Comparison of ENCODE assay signal across 8 cellular contexts in genomic region chr1:23790696-23791433, GRCh38. TPM values are rescaled to one million over a fixed set of nuclear protein-coding genes. Genes with fewer than 3 reads are reported as not detected.
DNase-seq lines count a peak whose midpoint lies in the region; ATAC-seq and TF ChIP-seq lines count a peak whose summit lies in the region.

LYPLA2 (plus strand) TSS chr1:23791145; CDS start chr1:23792683, 1,538 bp downstream.

- peak within 1 kb of the TSS; percentile 65 for H2BK120ac ChIP-seq in trophoblast cell (ENCODE audit: insufficient read depth, low read length, poor library complexity)

- peak within 1 kb of the TSS; percentile 96 for H3K4ac ChIP-seq in trophoblast cell (ENCODE audit: low read depth, low read length)

- DNase-seq in GF-D8 (lab: John Stamatoyannopoulos, UW): peak; percentile 79
- peak; percentile 91 for DNase-seq in NCI-H1092 (lab: John Stamatoyannopoulos, UW)
- peak; percentile 75 for DNase-seq in T follicular helper cell (ENCODE audit: low read depth)
- DNase-seq in activated naive CD8-positive, alpha-beta T cell treated with anti-CD3 and anti-CD28 coated beads, Interleukin-2, amount 50 U/mL, for 24 hours: peak; percentile 93
- peak; percentile 97 for DNase-seq in Right ventricle myocardium superior
- peak; percentile 90 to 94 for DNase-seq in trophoblast cell
- DNase-seq in tibial artery: peak; percentile 95 to 96

- peak; percentile 89 for ATAC-seq in activated naive CD8-positive, alpha-beta T cell treated with anti-CD3 and anti-CD28 coated beads, Interleukin-2, amount 50 U/mL, for 24 hours
- ATAC-seq in Right ventricle myocardium superior (ENCODE audit: poor library complexity): peak; percentile 93

- H3K4me3 ChIP-seq in HEK293 (ENCODE audit: low read depth, low read length) (peak within 1 kb of the TSS; percentile 73), trophoblast cell (ENCODE audit: low read depth, low read length) (peak within 1 kb of the TSS; percentile 74), tibial artery (peak within 1 kb of the TSS; percentile 78 to 82)

- H4K91ac ChIP-seq in trophoblast cell (ENCODE audit: low read depth, low read length): peak within 1 kb of the TSS; percentile 92

- H3K36me3 Mint-ChIP-seq in activated naive CD8-positive, alpha-beta T cell treated with anti-CD3 and anti-CD28 coated beads, Interleukin-2, amount 50 U/mL, for 24 hours (ENCODE audit: low read depth): peaks cover 28% of the 10 kb centered on the region

- H3K4me1 ChIP-seq in HEK293 (ENCODE audit: control insufficient read depth, insufficient read depth, low read length) (peaks cover 9% of the 10 kb centered on the region; the same call in 1 of the 2 replicates), trophoblast cell (ENCODE audit: control insufficient read depth in 1 of 2, insufficient read depth in 2 of 2, low read length in 2 of 2) (peaks cover 12 to 15% of the 10 kb centered on the region in 2 experiments), tibial artery (peaks cover 0 to 32% (median 28%) of the 10 kb centered on the region in 4 donors)

- peak within 1 kb of the TSS; percentile 79 for H4K12ac ChIP-seq in trophoblast cell (ENCODE audit: low read depth, low read length)

- peaks cover 8 to 67% of the 10 kb centered on the region in 2 experiments for H3K36me3 ChIP-seq in HEK293 (ENCODE audit: control insufficient read depth in 2 of 2, insufficient read depth in 1 of 2, low read length in 2 of 2)
- peaks cover 44 to 45% of the 10 kb centered on the region in 2 experiments for H3K36me3 ChIP-seq in trophoblast cell (ENCODE audit: control insufficient read depth in 1 of 2, insufficient read depth in 2 of 2, low read length in 2 of 2)
- H3K36me3 ChIP-seq in tibial artery: peaks cover 17 to 62% (median 44%) of the 10 kb centered on the region in 3 donors

- peaks cover 7% of the 10 kb centered on the region for H3K79me1 ChIP-seq in trophoblast cell (ENCODE audit: low read length)

- H3K27ac Mint-ChIP-seq in activated naive CD8-positive, alpha-beta T cell treated with anti-CD3 and anti-CD28 coated beads, Interleukin-2, amount 50 U/mL, for 24 hours: peak within 1 kb of the TSS; percentile 93

- H3K27me3 Mint-ChIP-seq in activated naive CD8-positive, alpha-beta T cell treated with anti-CD3 and anti-CD28 coated beads, Interleukin-2, amount 50 U/mL, for 24 hours: no peaks in the 10 kb centered on the region

- CTCF ChIA-PET in HEK293 (lab: Yijun Ruan, JAX): interaction anchor here (0.6 to 1.5 kb wide), 5 partner anchors 7 to 375 kb away, joined by 3 to 7 read pairs (median 3); no protein-coding TSS in a partner anchor

- POLR2A ChIA-PET in HEK293 (lab: Yijun Ruan, JAX): interaction anchor here (0.8 to 8.9 kb wide), 4 partner anchors 9 to 19 kb away, joined by 3 to 101 read pairs (median 24); partner anchors contain the start of genes GALE and PITHD1

- no peak within 1 kb of the TSS for H3K23ac ChIP-seq in trophoblast cell (ENCODE audit: low read length)

- H3K14ac ChIP-seq in trophoblast cell (ENCODE audit: low read length): peak within 1 kb of the TSS; percentile 84

- H3K9ac ChIP-seq in trophoblast cell (ENCODE audit: low read length): peak within 1 kb of the TSS; percentile 32

- H3K4me1 Mint-ChIP-seq in activated naive CD8-positive, alpha-beta T cell treated with anti-CD3 and anti-CD28 coated beads, Interleukin-2, amount 50 U/mL, for 24 hours: peaks cover 25% of the 10 kb centered on the region

- H3K27me3 ChIP-seq in trophoblast cell (ENCODE audit: insufficient read depth, low read length) (no peaks in the 10 kb centered on the region), tibial artery (no peaks in the 10 kb centered on the region)

- H3K79me2 ChIP-seq in trophoblast cell (ENCODE audit: control insufficient read depth, insufficient read depth, low read length, poor library complexity): peaks cover 12% of the 10 kb centered on the region

- H3K18ac ChIP-seq in trophoblast cell (ENCODE audit: low read length): peak within 1 kb of the TSS; percentile 76

- peak within 1 kb of the TSS; percentile 26; the same call in 1 of the 2 replicates for H3K27ac ChIP-seq in HEK293 (ENCODE audit: extremely low read depth, low read depth, low read length)
- H3K27ac ChIP-seq in trophoblast cell (ENCODE audit: low read depth, low read length): peak within 1 kb of the TSS; percentile 26
- peak within 1 kb of the TSS; percentile 78 to 84 for H3K27ac ChIP-seq in tibial artery

- no peak; the same call in 1 of the 2 replicates for TF ChIP-seq CTCF in HEK293 (tag by site-specific recombination; IDR thresholded peaks at IDR 0.05)
- no peak for TF ChIP-seq CTCF in tibial artery (IDR thresholded peaks at IDR 0.05)

- no CpG with 5 or more reads among the region's 45 CpGs for WGBS in trophoblast cell (ENCODE audit: extremely low coverage, insufficient coverage, insufficient read length)

- peak within 1 kb of the TSS; percentile 62 for H3K4me2 ChIP-seq in trophoblast cell (ENCODE audit: low read length)

- intact Hi-C loops in Right ventricle myocardium superior (cut with DNase I) (no loop called here), tibial artery (cut with DNase I; ENCODE audit: low total_unique reads) (no loop called here)

- H3K9me3 Mint-ChIP-seq in activated naive CD8-positive, alpha-beta T cell treated with anti-CD3 and anti-CD28 coated beads, Interleukin-2, amount 50 U/mL, for 24 hours: no peaks in the 10 kb centered on the region

- peak within 1 kb of the TSS; percentile 86 for H4K8ac ChIP-seq in trophoblast cell (ENCODE audit: low read depth, low read length)

- H2AFZ ChIP-seq in trophoblast cell (ENCODE audit: insufficient read depth, low read length, poor library complexity): peak within 1 kb of the TSS; percentile 49

- peak within 1 kb of the TSS; percentile 49 for H2BK5ac ChIP-seq in trophoblast cell (ENCODE audit: low read depth, low read length, poor library complexity)

- peak within 1 kb of the TSS; percentile 17 for H2BK12ac ChIP-seq in trophoblast cell (ENCODE audit: low read length)

- H3K9me3 ChIP-seq in HEK293 (ENCODE audit: control insufficient read depth, insufficient read depth, low read depth, low read length) (no peaks in the 10 kb centered on the region), trophoblast cell (ENCODE audit: insufficient read depth, low read depth, low read length) (no peaks in the 10 kb centered on the region), tibial artery (no peaks in the 10 kb centered on the region)

- peak within 1 kb of the TSS; percentile 97 for H3K4me3 Mint-ChIP-seq in activated naive CD8-positive, alpha-beta T cell treated with anti-CD3 and anti-CD28 coated beads, Interleukin-2, amount 50 U/mL, for 24 hours

- peak within 1 kb of the TSS; percentile 89 for H2AK5ac ChIP-seq in trophoblast cell (ENCODE audit: low read length)

TF ChIP-seq in HEK293, 187 proteins besides CTCF, POLR2A, EP300 and RAD21 (continues in another document):
- TF ChIP-seq ZNF701 (tag by site-specific recombination; IDR thresholded peaks at IDR 0.05): no peak
- no peak for TF ChIP-seq GFI1B (tag by site-specific recombination; IDR thresholded peaks at IDR 0.05)
- peak; percentile 56; the same call in 1 of the 2 replicates for TF ChIP-seq ZNF561 (tag by site-specific recombination; IDR thresholded peaks at IDR 0.05; ENCODE audit: borderline replicate concordance)
- TF ChIP-seq ZNF843 (tag by site-specific recombination; IDR thresholded peaks at IDR 0.05): 0 out of 2 replicates have a peak, but pooled peaks have one; percentile 11
- TF ChIP-seq ZNF19 (tag by site-specific recombination; IDR thresholded peaks at IDR 0.05; ENCODE audit: low read depth): no peak
- no peak for TF ChIP-seq ZNF292 (tag by site-specific recombination; IDR thresholded peaks at IDR 0.05; ENCODE audit: borderline replicate concordance, low read depth)
- TF ChIP-seq ZNF239 (tag by site-specific recombination; IDR thresholded peaks at IDR 0.05): no peak
- TF ChIP-seq ZNF416 (tag by site-specific recombination; IDR thresholded peaks at IDR 0.05): no peak
- TF ChIP-seq ZBTB6 (tag by site-specific recombination; IDR thresholded peaks at IDR 0.05): no peak
- TF ChIP-seq ZNF280C (tag by site-specific recombination; IDR thresholded peaks at IDR 0.05): no peak
- no peak for TF ChIP-seq ZNF140 (tag by site-specific recombination; IDR thresholded peaks at IDR 0.05)
- TF ChIP-seq ZNF121 (tag by site-specific recombination; IDR thresholded peaks at IDR 0.05): no peak

RNA-seq across cellular contexts. Expression of gene LYPLA2, which starts in this region (rescaled TPM):
- 26.8 TPM for total RNA-seq in Right ventricle myocardium superior
- 97.8 and 104 TPM in 2 replicates for polyA plus RNA-seq in trophoblast cell (2013)

Comparison
In these comparisons a context has a peak if more than half of its experiments do, and no peak if none do; other contexts are left out.
1. Peak in every context shown above with its lines: DNase-seq, ATAC-seq, H3K4me3 ChIP-seq and H3K27ac ChIP-seq.
2. H3K27ac ChIP-seq: peak in every context shown above with its lines; median percentile 81 in tibial artery; 26 in HEK293; 26 in trophoblast cell.